In the genomic region with DNA sequence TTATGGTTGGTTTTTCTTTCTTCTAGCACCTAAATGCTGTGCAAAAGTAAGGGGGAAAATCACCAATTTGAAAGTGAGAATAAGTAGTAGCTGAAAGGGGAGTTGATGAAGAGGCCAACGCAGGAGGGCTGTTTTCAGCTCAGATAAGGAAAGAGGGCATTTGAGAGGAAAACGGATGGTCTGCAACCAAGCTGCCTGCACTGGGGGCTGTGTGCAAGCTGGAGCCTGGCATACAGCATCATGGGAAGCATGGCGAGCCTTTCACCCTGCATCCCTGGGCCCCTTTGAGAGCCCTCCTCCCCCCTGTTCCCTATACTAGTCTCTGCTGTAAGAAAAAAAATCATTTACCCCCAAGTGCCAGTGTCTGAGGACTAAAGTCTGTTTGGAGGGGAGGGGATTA, we compare ENCODE assay signal across 3 cellular contexts.
TF ChIP-seq lines count a peak whose summit lies in the region.

No MANE protein-coding gene starts in this region.

TF ChIP-seq in GM23338, 12 proteins besides CTCF, POLR2A, EP300 and RAD21 (continues in another document):
- no peak for TF ChIP-seq EZH2 (IDR thresholded peaks at IDR 0.05; ENCODE audit: low read depth, unreplicated experiment)
- TF ChIP-seq, protein P1, sequence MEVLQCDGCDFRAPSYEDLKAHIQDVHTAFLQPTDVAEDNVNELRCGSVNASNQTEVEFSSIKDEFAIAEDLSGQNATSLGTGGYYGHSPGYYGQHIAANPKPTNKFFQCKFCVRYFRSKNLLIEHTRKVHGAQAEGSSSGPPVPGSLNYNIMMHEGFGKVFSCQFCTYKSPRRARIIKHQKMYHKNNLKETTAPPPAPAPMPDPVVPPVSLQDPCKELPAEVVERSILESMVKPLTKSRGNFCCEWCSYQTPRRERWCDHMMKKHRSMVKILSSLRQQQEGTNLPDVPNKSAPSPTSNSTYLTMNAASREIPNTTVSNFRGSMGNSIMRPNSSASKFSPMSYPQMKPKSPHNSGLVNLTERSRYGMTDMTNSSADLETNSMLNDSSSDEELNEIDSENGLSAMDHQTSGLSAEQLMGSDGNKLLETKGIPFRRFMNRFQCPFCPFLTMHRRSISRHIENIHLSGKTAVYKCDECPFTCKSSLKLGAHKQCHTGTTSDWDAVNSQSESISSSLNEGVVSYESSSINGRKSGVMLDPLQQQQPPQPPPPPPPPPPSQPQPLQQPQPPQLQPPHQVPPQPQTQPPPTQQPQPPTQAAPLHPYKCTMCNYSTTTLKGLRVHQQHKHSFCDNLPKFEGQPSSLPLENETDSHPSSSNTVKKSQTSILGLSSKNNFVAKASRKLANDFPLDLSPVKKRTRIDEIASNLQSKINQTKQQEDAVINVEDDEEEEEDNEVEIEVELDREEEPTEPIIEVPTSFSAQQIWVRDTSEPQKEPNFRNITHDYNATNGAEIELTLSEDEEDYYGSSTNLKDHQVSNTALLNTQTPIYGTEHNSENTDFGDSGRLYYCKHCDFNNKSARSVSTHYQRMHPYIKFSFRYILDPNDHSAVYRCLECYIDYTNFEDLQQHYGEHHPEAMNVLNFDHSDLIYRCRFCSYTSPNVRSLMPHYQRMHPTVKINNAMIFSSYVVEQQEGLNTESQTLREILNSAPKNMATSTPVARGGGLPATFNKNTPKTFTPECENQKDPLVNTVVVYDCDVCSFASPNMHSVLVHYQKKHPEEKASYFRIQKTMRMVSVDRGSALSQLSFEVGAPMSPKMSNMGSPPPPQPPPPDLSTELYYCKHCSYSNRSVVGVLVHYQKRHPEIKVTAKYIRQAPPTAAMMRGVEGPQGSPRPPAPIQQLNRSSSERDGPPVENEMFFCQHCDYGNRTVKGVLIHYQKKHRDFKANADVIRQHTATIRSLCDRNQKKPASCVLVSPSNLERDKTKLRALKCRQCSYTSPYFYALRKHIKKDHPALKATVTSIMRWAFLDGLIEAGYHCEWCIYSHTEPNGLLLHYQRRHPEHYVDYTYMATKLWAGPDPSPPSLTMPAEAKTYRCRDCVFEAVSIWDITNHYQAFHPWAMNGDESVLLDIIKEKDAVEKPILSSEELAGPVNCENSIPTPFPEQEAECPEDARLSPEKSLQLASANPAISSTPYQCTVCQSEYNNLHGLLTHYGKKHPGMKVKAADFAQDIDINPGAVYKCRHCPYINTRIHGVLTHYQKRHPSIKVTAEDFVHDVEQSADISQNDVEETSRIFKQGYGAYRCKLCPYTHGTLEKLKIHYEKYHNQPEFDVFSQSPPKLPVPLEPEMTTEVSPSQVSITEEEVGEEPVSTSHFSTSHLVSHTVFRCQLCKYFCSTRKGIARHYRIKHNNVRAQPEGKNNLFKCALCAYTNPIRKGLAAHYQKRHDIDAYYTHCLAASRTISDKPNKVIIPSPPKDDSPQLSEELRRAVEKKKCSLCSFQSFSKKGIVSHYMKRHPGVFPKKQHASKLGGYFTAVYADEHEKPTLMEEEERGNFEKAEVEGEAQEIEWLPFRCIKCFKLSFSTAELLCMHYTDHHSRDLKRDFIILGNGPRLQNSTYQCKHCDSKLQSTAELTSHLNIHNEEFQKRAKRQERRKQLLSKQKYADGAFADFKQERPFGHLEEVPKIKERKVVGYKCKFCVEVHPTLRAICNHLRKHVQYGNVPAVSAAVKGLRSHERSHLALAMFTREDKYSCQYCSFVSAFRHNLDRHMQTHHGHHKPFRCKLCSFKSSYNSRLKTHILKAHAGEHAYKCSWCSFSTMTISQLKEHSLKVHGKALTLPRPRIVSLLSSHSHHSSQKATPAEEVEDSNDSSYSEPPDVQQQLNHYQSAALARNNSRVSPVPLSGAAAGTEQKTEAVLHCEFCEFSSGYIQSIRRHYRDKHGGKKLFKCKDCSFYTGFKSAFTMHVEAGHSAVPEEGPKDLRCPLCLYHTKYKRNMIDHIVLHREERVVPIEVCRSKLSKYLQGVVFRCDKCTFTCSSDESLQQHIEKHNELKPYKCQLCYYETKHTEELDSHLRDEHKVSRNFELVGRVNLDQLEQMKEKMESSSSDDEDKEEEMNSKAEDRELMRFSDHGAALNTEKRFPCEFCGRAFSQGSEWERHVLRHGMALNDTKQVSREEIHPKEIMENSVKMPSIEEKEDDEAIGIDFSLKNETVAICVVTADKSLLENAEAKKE (CRISPR knock-in tag; IDR thresholded peaks at IDR 0.05) = no peak
- TF ChIP-seq JUNB (IDR thresholded peaks at IDR 0.05; ENCODE audit: unreplicated experiment) = no peak
- no peak for TF ChIP-seq STAT1 (IDR thresholded peaks at IDR 0.05; ENCODE audit: unreplicated experiment)
- no peak for TF ChIP-seq NANOG (IDR thresholded peaks at IDR 0.05; ENCODE audit: borderline replicate concordance)
- TF ChIP-seq POLR2AphosphoS5 (IDR thresholded peaks at IDR 0.05; ENCODE audit: low read depth) = no peak

TF ChIP-seq in H1, 55 proteins besides CTCF, POLR2A, EP300 and RAD21:
- no peak for TF ChIP-seq BRCA1 (IDR thresholded peaks at IDR 0.05; ENCODE audit: low read depth, low read length)
TF ChIP-seq in H1: peak in this region for 0.

TF ChIP-seq in neural cell, 6 proteins besides CTCF, POLR2A, EP300 and RAD21:
- TF ChIP-seq TAF1 (IDR thresholded peaks at IDR 0.05; ENCODE audit: low read depth) (no peak), EZH2 (IDR thresholded peaks at IDR 0.05; ENCODE audit: borderline replicate concordance, insufficient read depth, low read length, poor library complexity, severe bottlenecking) (no peak), POLR2AphosphoS5 (IDR thresholded peaks at IDR 0.05) (no peak)
- TF ChIP-seq, protein P2, sequence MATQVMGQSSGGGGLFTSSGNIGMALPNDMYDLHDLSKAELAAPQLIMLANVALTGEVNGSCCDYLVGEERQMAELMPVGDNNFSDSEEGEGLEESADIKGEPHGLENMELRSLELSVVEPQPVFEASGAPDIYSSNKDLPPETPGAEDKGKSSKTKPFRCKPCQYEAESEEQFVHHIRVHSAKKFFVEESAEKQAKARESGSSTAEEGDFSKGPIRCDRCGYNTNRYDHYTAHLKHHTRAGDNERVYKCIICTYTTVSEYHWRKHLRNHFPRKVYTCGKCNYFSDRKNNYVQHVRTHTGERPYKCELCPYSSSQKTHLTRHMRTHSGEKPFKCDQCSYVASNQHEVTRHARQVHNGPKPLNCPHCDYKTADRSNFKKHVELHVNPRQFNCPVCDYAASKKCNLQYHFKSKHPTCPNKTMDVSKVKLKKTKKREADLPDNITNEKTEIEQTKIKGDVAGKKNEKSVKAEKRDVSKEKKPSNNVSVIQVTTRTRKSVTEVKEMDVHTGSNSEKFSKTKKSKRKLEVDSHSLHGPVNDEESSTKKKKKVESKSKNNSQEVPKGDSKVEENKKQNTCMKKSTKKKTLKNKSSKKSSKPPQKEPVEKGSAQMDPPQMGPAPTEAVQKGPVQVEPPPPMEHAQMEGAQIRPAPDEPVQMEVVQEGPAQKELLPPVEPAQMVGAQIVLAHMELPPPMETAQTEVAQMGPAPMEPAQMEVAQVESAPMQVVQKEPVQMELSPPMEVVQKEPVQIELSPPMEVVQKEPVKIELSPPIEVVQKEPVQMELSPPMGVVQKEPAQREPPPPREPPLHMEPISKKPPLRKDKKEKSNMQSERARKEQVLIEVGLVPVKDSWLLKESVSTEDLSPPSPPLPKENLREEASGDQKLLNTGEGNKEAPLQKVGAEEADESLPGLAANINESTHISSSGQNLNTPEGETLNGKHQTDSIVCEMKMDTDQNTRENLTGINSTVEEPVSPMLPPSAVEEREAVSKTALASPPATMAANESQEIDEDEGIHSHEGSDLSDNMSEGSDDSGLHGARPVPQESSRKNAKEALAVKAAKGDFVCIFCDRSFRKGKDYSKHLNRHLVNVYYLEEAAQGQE (IDR thresholded peaks at IDR 0.05; ENCODE audit: borderline replicate concordance) = no peak
